ENCODE assay signal across 26 cellular contexts in genomic region chr18:79932907-79933306, GRCh38. TPM values are rescaled to one million over a fixed set of nuclear protein-coding genes. Genes with fewer than 3 reads are reported as not detected.
"Had no signal": no experiment of that assay in that cellular context is flagged by ENCODE, and none has a peak within 500 bp of the region (broad histone marks: within the 10 kb centered on the region; RNA-seq: fewer than 3 reads in every experiment).

No MANE protein-coding gene starts in this region.

- ATAC-seq: activated CD4-positive, CD25-positive, alpha-beta regulatory T cell treated with anti-CD3 and anti-CD28 coated beads, Interleukin-2, amount 50 U/mL, for 24 hours; activated CD8-positive, alpha-beta T cell treated with anti-CD3 and anti-CD28 coated beads for 36 hours; activated T-cell treated with anti-CD3 and anti-CD28 coated beads, Interleukin-2, amount 50 U/mL, for 72 hours had no signal

- H3K27ac ChIP-seq: Peyer's patch, RWPE1, SJCRH30 had no signal

- H3K27me3 Mint-ChIP-seq: activated CD8-positive, alpha-beta T cell treated with anti-CD3 and anti-CD28 coated beads for 36 hours; activated naive CD4-positive, alpha-beta T cell treated with anti-CD3 and anti-CD28 coated beads, Interleukin-2, amount 10 ng/mL, durations not matched to agents 7 days and 5 days; activated naive CD8-positive, alpha-beta T cell treated with anti-CD3 and anti-CD28 coated beads for 36 hours had no signal

- DNase-seq: activated CD4-positive, alpha-beta T cell treated with anti-CD3 and anti-CD28 coated beads for 4 hours; activated CD8-positive, alpha-beta memory T cell treated with anti-CD3 and anti-CD28 coated beads, Interleukin-2, amount 50 U/mL, for 4 hours; activated CD8-positive, alpha-beta T cell treated with anti-CD3 and anti-CD28 coated beads for 36 hours; activated gamma-delta T cell treated with Interleukin-2 at 50 U/mL for 16 hours; activated naive CD4-positive, alpha-beta T cell treated with anti-CD3 and anti-CD28 coated beads, Interleukin-2, amount 10 ng/mL, durations not matched to agents 7 days and 5 days; activated naive CD8-positive, alpha-beta T cell treated with anti-CD3 and anti-CD28 coated beads for 36 hours; activated T-cell treated with anti-CD3 and anti-CD28 coated beads, Interleukin-2, amount 50 U/mL, for 72 hours; adrenal gland; cerebellar nuclear complex; Kasumi-1; NCI-H1092; NCI-H1694; NCI-H2029; NCI-H345; NCI-H510A; NCI-H526 treated with DMSO at 0.1 percent for 48 hours; NCI-H82; Peyer's patch; Right ventricle myocardium superior; SJCRH30; SK-N-SH; T-helper 1 cell had no signal

- H3K4me2 ChIP-seq: SK-N-SH had no signal

- H3K4me3 ChIP-seq: adrenal gland, Peyer's patch, SJCRH30 had no signal

- H3K9ac ChIP-seq: SK-N-SH had no signal

- H3K4me3 Mint-ChIP-seq: activated CD8-positive, alpha-beta T cell treated with anti-CD3 and anti-CD28 coated beads for 36 hours; activated naive CD4-positive, alpha-beta T cell treated with anti-CD3 and anti-CD28 coated beads, Interleukin-2, amount 10 ng/mL, durations not matched to agents 7 days and 5 days; activated naive CD8-positive, alpha-beta T cell treated with anti-CD3 and anti-CD28 coated beads for 36 hours; activated T-cell treated with anti-CD3 and anti-CD28 coated beads, Interleukin-2, amount 50 U/mL, for 72 hours had no signal

- H3K36me3 ChIP-seq: adrenal gland, SJCRH30 had no signal

- H3K4me1 Mint-ChIP-seq: activated naive CD4-positive, alpha-beta T cell treated with anti-CD3 and anti-CD28 coated beads, Interleukin-2, amount 10 ng/mL, durations not matched to agents 7 days and 5 days; activated naive CD8-positive, alpha-beta T cell treated with anti-CD3 and anti-CD28 coated beads for 36 hours had no signal

- H3K27ac Mint-ChIP-seq: activated CD8-positive, alpha-beta T cell treated with anti-CD3 and anti-CD28 coated beads for 36 hours; activated naive CD4-positive, alpha-beta T cell treated with anti-CD3 and anti-CD28 coated beads, Interleukin-2, amount 10 ng/mL, durations not matched to agents 7 days and 5 days; activated naive CD8-positive, alpha-beta T cell treated with anti-CD3 and anti-CD28 coated beads for 36 hours; activated T-cell treated with anti-CD3 and anti-CD28 coated beads, Interleukin-2, amount 50 U/mL, for 72 hours; activated T-helper 2 cell treated with anti-CD3 and anti-CD28 coated beads, Interferon-gamma antibody, Interleukin-2, Interleukin-4, amounts not matched to agents 10 μg/mL and 5 μg/mL and 100 μg/mL, durations not matched to agents 14 hours and 24 hours and 36 hours had no signal

- H3K27me3 ChIP-seq: adrenal gland, Peyer's patch, SJCRH30 had no signal

RNA-seq across cellular contexts. Expression of gene HSBP1L1, which starts 31.5 kb away (rescaled TPM):
- total RNA-seq: OCI-LY7, SJCRH30 had no signal
